8 cellular contexts compared by ENCODE assay signal in genomic region chr13:48334534-48335127, GRCh38. TPM values are rescaled to one million over a fixed set of nuclear protein-coding genes. Genes with fewer than 3 reads are reported as not detected.
DNase-seq lines count a peak whose midpoint lies in the region; ATAC-seq and TF ChIP-seq lines count a peak whose summit lies in the region.

No MANE protein-coding gene starts in this region.

- H3K4me3 Mint-ChIP-seq in activated CD8-positive, alpha-beta T cell treated with anti-CD3 and anti-CD28 coated beads, Interleukin-2, amount 10 ng/mL, durations not matched to agents 7 days and 5 days, result no peak overlapping the region
- no peak overlapping the region for H3K4me3 Mint-ChIP-seq in activated T-helper 1 cell treated with anti-CD3 and anti-CD28 coated beads, Interleukin-12 subunit alpha, Interleukin-12 subunit beta, Interleukin-2, Interleukin-4 antibody, amounts not matched to agents 30 ng/mL and 10 ng/mL and 1 ng/mL, durations not matched to agents 14 hours and 24 hours and 36 hours

- no peak overlapping the region for H3K4me3 ChIP-seq in KMS-11 (IDR thresholded peaks at IDR 0.05; ENCODE audit: insufficient read depth, low read depth, low read length)

- H4K20me1 ChIP-seq in KMS-11 (ENCODE audit: insufficient read depth), result no peaks in the 10 kb centered on the region

- peaks cover 64% of the 10 kb centered on the region for H3K36me3 Mint-ChIP-seq in activated CD8-positive, alpha-beta T cell treated with anti-CD3 and anti-CD28 coated beads, Interleukin-2, amount 10 ng/mL, durations not matched to agents 7 days and 5 days (ENCODE audit: low read depth)
- peaks cover 20% of the 10 kb centered on the region for H3K36me3 Mint-ChIP-seq in activated T-helper 1 cell treated with anti-CD3 and anti-CD28 coated beads, Interleukin-12 subunit alpha, Interleukin-12 subunit beta, Interleukin-2, Interleukin-4 antibody, amounts not matched to agents 30 ng/mL and 10 ng/mL and 1 ng/mL, durations not matched to agents 14 hours and 24 hours and 36 hours (ENCODE audit: low read depth)

- no peaks in the 10 kb centered on the region for H3K27me3 ChIP-seq in KMS-11 (ENCODE audit: insufficient read depth, low read depth)

- peak; percentile 71 for ATAC-seq in activated CD8-positive, alpha-beta T cell treated with anti-CD3 and anti-CD28 coated beads, Interleukin-2, amount 10 ng/mL, durations not matched to agents 7 days and 5 days
- ATAC-seq in left cardiac atrium (peak; percentile 58 to 63), GM18870 (IDR thresholded peaks at IDR 0.05; ENCODE audit: unreplicated experiment) (no peak)

- peak; percentile 69 for TF ChIP-seq CTCF in KMS-11 (conservative IDR thresholded peaks at IDR 0.05; ENCODE audit: low read depth, low read length)

- no peaks in the 10 kb centered on the region for H3K4me1 ChIP-seq in KMS-11 (ENCODE audit: low read depth, poor library complexity, severe bottlenecking)

- H3K27ac ChIP-seq in KMS-11, result no peak overlapping the region

- H3K27me3 Mint-ChIP-seq in activated CD8-positive, alpha-beta T cell treated with anti-CD3 and anti-CD28 coated beads, Interleukin-2, amount 10 ng/mL, durations not matched to agents 7 days and 5 days (ENCODE audit: low read depth), result no peaks in the 10 kb centered on the region
- no peaks in the 10 kb centered on the region for H3K27me3 Mint-ChIP-seq in activated T-helper 1 cell treated with anti-CD3 and anti-CD28 coated beads, Interleukin-12 subunit alpha, Interleukin-12 subunit beta, Interleukin-2, Interleukin-4 antibody, amounts not matched to agents 30 ng/mL and 10 ng/mL and 1 ng/mL, durations not matched to agents 14 hours and 24 hours and 36 hours (ENCODE audit: insufficient read depth)

- H3K4me2 ChIP-seq in KMS-11, result no peak overlapping the region

- no peaks in the 10 kb centered on the region for H3K79me2 ChIP-seq in KMS-11 (ENCODE audit: insufficient read depth, low read depth)

- H3K9ac ChIP-seq in KMS-11, result no peak overlapping the region

- DNase-seq in DMS53 treated with DMSO at 0.1 percent for 48 hours (lab: John Stamatoyannopoulos, UW; ENCODE audit: unreplicated experiment), result peak; percentile 1
- no peak for DNase-seq in activated CD8-positive, alpha-beta T cell treated with anti-CD3 and anti-CD28 coated beads, Interleukin-2, amount 10 ng/mL, durations not matched to agents 7 days and 5 days
- DNase-seq in left cardiac atrium, result no peak
- DNase-seq in superior temporal gyrus (ENCODE audit: extremely low spot score), result peak; percentile 89
- no peak for DNase-seq in activated T-helper 1 cell treated with anti-CD3 and anti-CD28 coated beads, Interleukin-12 subunit alpha, Interleukin-12 subunit beta, Interleukin-2, Interleukin-4 antibody, amounts not matched to agents 30 ng/mL and 10 ng/mL and 1 ng/mL, durations not matched to agents 14 hours and 24 hours and 36 hours (ENCODE audit: low spot score)
- DNase-seq in NCI-H146 (lab: John Stamatoyannopoulos, UW), result no peak

- peaks cover 14% of the 10 kb centered on the region for H3K9me3 Mint-ChIP-seq in activated CD8-positive, alpha-beta T cell treated with anti-CD3 and anti-CD28 coated beads, Interleukin-2, amount 10 ng/mL, durations not matched to agents 7 days and 5 days (ENCODE audit: insufficient read depth)
- peaks cover 4% of the 10 kb centered on the region for H3K9me3 Mint-ChIP-seq in activated T-helper 1 cell treated with anti-CD3 and anti-CD28 coated beads, Interleukin-12 subunit alpha, Interleukin-12 subunit beta, Interleukin-2, Interleukin-4 antibody, amounts not matched to agents 30 ng/mL and 10 ng/mL and 1 ng/mL, durations not matched to agents 14 hours and 24 hours and 36 hours

- intact Hi-C loops in left cardiac atrium (cut with DNase I), result loop anchor here (2.0 to 10.0 kb wide), 3 partner anchors 246 to 430 kb away; no protein-coding TSS in a partner anchor
- intact Hi-C loops in activated T-helper 1 cell treated with anti-CD3 and anti-CD28 coated beads, Interleukin-12 subunit alpha, Interleukin-12 subunit beta, Interleukin-2, Interleukin-4 antibody, amounts not matched to agents 30 ng/mL and 10 ng/mL and 1 ng/mL, durations not matched to agents 14 hours and 24 hours and 36 hours (cut with micrococcal nuclease), result loop anchor here (1.0 to 5.0 kb wide), 7 partner anchors 68 to 435 kb away; no protein-coding TSS in a partner anchor

- H2AFZ ChIP-seq in KMS-11 (ENCODE audit: low read depth), result no peak overlapping the region

- H3K27ac Mint-ChIP-seq in activated CD8-positive, alpha-beta T cell treated with anti-CD3 and anti-CD28 coated beads, Interleukin-2, amount 10 ng/mL, durations not matched to agents 7 days and 5 days, result no peak overlapping the region
- H3K27ac Mint-ChIP-seq in activated T-helper 1 cell treated with anti-CD3 and anti-CD28 coated beads, Interleukin-12 subunit alpha, Interleukin-12 subunit beta, Interleukin-2, Interleukin-4 antibody, amounts not matched to agents 30 ng/mL and 10 ng/mL and 1 ng/mL, durations not matched to agents 14 hours and 24 hours and 36 hours, result no peak overlapping the region

- peaks cover 25% of the 10 kb centered on the region for H3K4me1 Mint-ChIP-seq in activated CD8-positive, alpha-beta T cell treated with anti-CD3 and anti-CD28 coated beads, Interleukin-2, amount 10 ng/mL, durations not matched to agents 7 days and 5 days (ENCODE audit: low read depth)
- peaks cover 13% of the 10 kb centered on the region for H3K4me1 Mint-ChIP-seq in activated T-helper 1 cell treated with anti-CD3 and anti-CD28 coated beads, Interleukin-12 subunit alpha, Interleukin-12 subunit beta, Interleukin-2, Interleukin-4 antibody, amounts not matched to agents 30 ng/mL and 10 ng/mL and 1 ng/mL, durations not matched to agents 14 hours and 24 hours and 36 hours (ENCODE audit: low read depth)

- CTCF ChIA-PET in activated CD8-positive, alpha-beta T cell treated with anti-CD3 and anti-CD28 coated beads, Interleukin-2, amount 10 ng/mL, durations not matched to agents 7 days and 5 days (lab: Charles Lee), result interaction anchor here (0.6 to 5.9 kb wide), 25 partner anchors 12 to 434 kb away, joined by 3 to 129 read pairs (median 3); no protein-coding TSS in a partner anchor

- no peaks in the 10 kb centered on the region for H3K36me3 ChIP-seq in KMS-11 (ENCODE audit: insufficient read depth)

- POLR2A ChIA-PET in activated CD8-positive, alpha-beta T cell treated with anti-CD3 and anti-CD28 coated beads, Interleukin-2, amount 10 ng/mL, durations not matched to agents 7 days and 5 days (lab: Charles Lee), result interaction anchor here (0.6 to 1.0 kb wide), 3 partner anchors 37 to 249 kb away, joined by 3 read pairs; no protein-coding TSS in a partner anchor

RNA-seq across cellular contexts. Expression of gene RB1, which starts 31.1 kb away (rescaled TPM):
- total RNA-seq in activated CD8-positive, alpha-beta T cell treated with anti-CD3 and anti-CD28 coated beads, Interleukin-2, amount 10 ng/mL, durations not matched to agents 7 days and 5 days, result 10 to 100 TPM; 61.7 to 64.6 TPM
- 10 to 100 TPM; 24.5 to 25.2 TPM for total RNA-seq in left cardiac atrium
- 26.5 and 28.6 TPM in 2 replicates for total RNA-seq in activated T-helper 1 cell treated with anti-CD3 and anti-CD28 coated beads, Interleukin-12 subunit alpha, Interleukin-12 subunit beta, Interleukin-2, Interleukin-4 antibody, amounts not matched to agents 30 ng/mL and 10 ng/mL and 1 ng/mL, durations not matched to agents 14 hours and 24 hours and 36 hours

Comparison
In these comparisons a context has a peak if more than half of its experiments do, and no peak if none do; other contexts are left out.
1. DNase-seq: peak in DMS53 treated with DMSO at 0.1 percent for 48 hours (single experiment) and superior temporal gyrus (single experiment); none in activated CD8-positive, alpha-beta T cell treated with anti-CD3 and anti-CD28 coated beads, Interleukin-2, amount 10 ng/mL, durations not matched to agents 7 days and 5 days (single experiment), left cardiac atrium (single experiment), activated T-helper 1 cell treated with anti-CD3 and anti-CD28 coated beads, Interleukin-12 subunit alpha, Interleukin-12 subunit beta, Interleukin-2, Interleukin-4 antibody, amounts not matched to agents 30 ng/mL and 10 ng/mL and 1 ng/mL, durations not matched to agents 14 hours and 24 hours and 36 hours (single experiment) and NCI-H146 (single experiment).